8 cellular contexts compared by ENCODE assay signal in the genomic region with DNA sequence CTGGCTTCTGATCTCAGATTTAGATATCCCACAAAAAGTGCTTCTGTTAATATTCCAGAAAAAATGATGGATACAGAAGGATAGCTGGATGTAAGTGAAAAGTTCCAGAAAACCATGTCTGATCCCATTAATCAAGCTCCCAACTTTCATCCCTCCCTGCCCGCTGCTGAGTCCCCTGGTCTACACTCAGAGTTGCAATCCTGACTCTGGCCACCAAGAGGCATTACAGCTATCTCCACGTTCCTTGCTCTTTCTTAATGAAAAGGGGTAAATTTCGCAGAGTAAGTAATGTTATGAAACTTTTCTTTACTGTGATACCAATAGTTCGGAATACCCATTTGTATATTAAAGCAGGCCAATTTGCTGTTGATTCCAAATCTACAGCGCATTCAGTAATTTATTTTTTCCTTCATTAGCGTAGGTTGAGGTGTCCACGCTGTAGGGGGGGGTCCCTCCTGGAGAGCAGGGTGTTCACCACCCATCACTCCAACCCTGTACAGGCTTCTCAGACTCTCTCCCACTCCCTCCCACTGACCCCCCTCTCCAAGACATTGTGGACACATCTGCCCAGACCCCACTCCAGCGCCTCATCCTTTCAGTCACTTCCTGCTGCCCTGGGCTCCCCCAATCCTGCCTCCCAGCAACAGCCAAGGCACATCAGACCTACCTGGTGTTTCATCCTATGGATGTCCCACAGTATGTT. TPM values are rescaled to one million over a fixed set of nuclear protein-coding genes. Genes with fewer than 3 reads are reported as not detected.
DNase-seq lines count a peak whose midpoint lies in the region; ATAC-seq and TF ChIP-seq lines count a peak whose summit lies in the region.

No MANE protein-coding gene starts in this region.

- H3K27ac ChIP-seq in ACC112 (ENCODE audit: low read depth, low read length): no peak overlapping the region
- H3K27ac ChIP-seq in osteoblast (ENCODE audit: low read depth, low read length): no peak overlapping the region

- peak overlapping the region; percentile 65 for H3K4me3 ChIP-seq in ACC112 (ENCODE audit: low read depth, low read length)
- H3K4me3 ChIP-seq in fibroblast of the aortic adventitia (ENCODE audit: low read depth, low read length): peak overlapping the region; percentile 40
- peak overlapping the region; percentile 62 for H3K4me3 ChIP-seq in osteoblast (ENCODE audit: insufficient read depth, low read length)

- H3K4me2 ChIP-seq in osteoblast (ENCODE audit: insufficient read depth, low read length): peak overlapping the region; percentile 77

- no peaks in the 10 kb centered on the region for H4K20me1 ChIP-seq in osteoblast (ENCODE audit: insufficient read depth, low read length)

- H3K79me2 ChIP-seq in ACC112 (ENCODE audit: control insufficient read depth, insufficient read depth, low read length, unreplicated experiment) (no peaks in the 10 kb centered on the region), osteoblast (ENCODE audit: insufficient read depth, low read length) (no peaks in the 10 kb centered on the region)

- DNase-seq in NAMALWA (ENCODE audit: low spot score): peak; percentile 63
- DNase-seq in activated T-cell treated with anti-CD3 and anti-CD28 coated beads, Interleukin-2, amount 50 U/mL, for 48 hours: peak; percentile 21 to 29
- DNase-seq in fibroblast of the aortic adventitia (ENCODE audit: low read depth): peak; percentile 64
- DNase-seq in osteoblast (ENCODE audit: insufficient read length, low spot score, missing footprints): no peak
- no peak for DNase-seq in DMS153 treated with DMSO at 0.1 percent for 48 hours (lab: John Stamatoyannopoulos, UW; ENCODE audit: unreplicated experiment)

- H3K9me3 ChIP-seq in osteoblast (ENCODE audit: low read depth, low read length): no peaks in the 10 kb centered on the region

- H2AFZ ChIP-seq in ACC112 (ENCODE audit: low read length, unreplicated experiment) (peak overlapping the region; percentile 60), osteoblast (ENCODE audit: low read length) (peak overlapping the region; percentile 49)

- H3K27me3 ChIP-seq in ACC112 (ENCODE audit: insufficient read depth, low read length): no peaks in the 10 kb centered on the region
- H3K27me3 ChIP-seq in osteoblast (ENCODE audit: insufficient read depth, low read length): no peaks in the 10 kb centered on the region

- H3K36me3 ChIP-seq in ACC112 (ENCODE audit: insufficient read depth, low read length): no peaks in the 10 kb centered on the region
- H3K36me3 ChIP-seq in osteoblast (ENCODE audit: insufficient read depth, low read length): no peaks in the 10 kb centered on the region

- TF ChIP-seq CTCF in GM12872 (IDR thresholded peaks at IDR 0.05; ENCODE audit: insufficient read depth, low read depth, low read length): peak; percentile 48; the same call in 2 of the 3 replicates
- peak; percentile 70 for TF ChIP-seq CTCF in fibroblast of the aortic adventitia (IDR thresholded peaks at IDR 0.05; ENCODE audit: insufficient read depth, low read length)
- TF ChIP-seq CTCF in osteoblast (IDR thresholded peaks at IDR 0.05; ENCODE audit: extremely low read depth, low read depth, low read length): peak; percentile 57

- peak; percentile 59 for ATAC-seq in HG02571 (IDR thresholded peaks at IDR 0.05; ENCODE audit: unreplicated experiment)

- peaks cover 19% of the 10 kb centered on the region for H3K4me1 ChIP-seq in ACC112 (ENCODE audit: control insufficient read depth, insufficient read depth, low read length, unreplicated experiment)
- H3K4me1 ChIP-seq in osteoblast (ENCODE audit: insufficient read depth, low read length): peaks cover 2% of the 10 kb centered on the region

RNA-seq across cellular contexts. Expression of gene RAB40A, which starts 55.1 kb away (rescaled TPM):
- total RNA-seq in fibroblast of the aortic adventitia (ENCODE audit: low replicate concordance) (0.27 and 0.57 TPM in 2 replicates), osteoblast (under 0.01 and 0.29 TPM in 2 replicates)

Comparison
In these comparisons a context has a peak if more than half of its experiments do, and no peak if none do; other contexts are left out.
1. DNase-seq: peak in NAMALWA (single experiment), activated T-cell treated with anti-CD3 and anti-CD28 coated beads, Interleukin-2, amount 50 U/mL, for 48 hours (2 of 2) and fibroblast of the aortic adventitia (single experiment); none in osteoblast (single experiment) and DMS153 treated with DMSO at 0.1 percent for 48 hours (single experiment).
2. Peak in every context shown above with its lines, with median percentiles within 50 percentile points of each other: H3K4me3 ChIP-seq and CTCF ChIP-seq.